Comparison of ENCODE assay signal across 1 cellular context in the genomic region with DNA sequence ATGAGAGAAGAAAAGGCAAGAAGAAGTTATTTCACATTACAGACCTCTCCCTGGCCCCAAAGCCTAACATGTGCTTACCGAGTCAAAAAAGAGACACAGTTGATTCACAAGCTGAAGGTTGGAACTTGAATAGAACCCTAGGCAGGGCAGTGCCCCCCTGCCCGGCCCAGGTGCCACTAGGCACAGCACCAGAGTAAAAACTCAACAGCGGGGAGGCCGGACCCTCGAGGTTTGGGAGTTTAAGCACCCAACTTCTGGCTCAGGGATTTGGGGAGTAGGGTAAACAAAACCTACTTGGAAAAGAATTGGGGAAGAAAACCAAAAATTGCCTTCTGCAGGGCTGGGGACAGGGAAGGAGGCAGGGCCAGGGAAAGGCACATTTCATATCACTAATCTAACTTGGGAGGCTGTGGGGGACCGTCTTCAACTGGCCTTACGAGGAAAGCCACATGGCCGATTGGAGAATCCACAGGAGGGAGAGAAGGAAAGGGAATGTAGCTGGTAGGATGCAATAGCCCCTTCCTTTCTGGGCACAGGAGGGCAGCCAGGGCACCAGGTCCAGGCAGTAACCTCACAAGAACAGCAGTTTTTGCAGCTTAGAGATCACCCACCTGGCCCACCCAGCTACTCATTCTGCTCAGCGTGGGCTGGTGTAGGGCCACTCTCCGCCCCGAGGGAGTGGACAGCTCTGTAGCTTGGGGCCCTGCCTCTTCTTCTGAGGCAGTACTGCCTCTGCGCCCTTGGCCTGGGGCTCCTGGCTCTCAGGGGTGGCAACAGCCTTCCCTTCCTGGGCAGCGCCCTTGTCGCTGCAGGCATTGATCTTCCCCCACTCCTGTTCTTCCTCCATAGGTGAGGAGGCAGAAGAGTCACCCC.
TF ChIP-seq lines count a peak whose summit lies in the region.

No MANE protein-coding gene starts in this region.

TF ChIP-seq in HepG2, 621 proteins besides CTCF, POLR2A, EP300 and RAD21:
- no peak for TF ChIP-seq ZSCAN25 (CRISPR knock-in tag; IDR thresholded peaks at IDR 0.05)
- TF ChIP-seq ZNF552 (CRISPR knock-in tag; IDR thresholded peaks at IDR 0.05; ENCODE audit: borderline replicate concordance): 0 out of 2 replicates have a peak, but pooled peaks have one; percentile 1
